ENCODE assay signal across 8 cellular contexts in the genomic region with DNA sequence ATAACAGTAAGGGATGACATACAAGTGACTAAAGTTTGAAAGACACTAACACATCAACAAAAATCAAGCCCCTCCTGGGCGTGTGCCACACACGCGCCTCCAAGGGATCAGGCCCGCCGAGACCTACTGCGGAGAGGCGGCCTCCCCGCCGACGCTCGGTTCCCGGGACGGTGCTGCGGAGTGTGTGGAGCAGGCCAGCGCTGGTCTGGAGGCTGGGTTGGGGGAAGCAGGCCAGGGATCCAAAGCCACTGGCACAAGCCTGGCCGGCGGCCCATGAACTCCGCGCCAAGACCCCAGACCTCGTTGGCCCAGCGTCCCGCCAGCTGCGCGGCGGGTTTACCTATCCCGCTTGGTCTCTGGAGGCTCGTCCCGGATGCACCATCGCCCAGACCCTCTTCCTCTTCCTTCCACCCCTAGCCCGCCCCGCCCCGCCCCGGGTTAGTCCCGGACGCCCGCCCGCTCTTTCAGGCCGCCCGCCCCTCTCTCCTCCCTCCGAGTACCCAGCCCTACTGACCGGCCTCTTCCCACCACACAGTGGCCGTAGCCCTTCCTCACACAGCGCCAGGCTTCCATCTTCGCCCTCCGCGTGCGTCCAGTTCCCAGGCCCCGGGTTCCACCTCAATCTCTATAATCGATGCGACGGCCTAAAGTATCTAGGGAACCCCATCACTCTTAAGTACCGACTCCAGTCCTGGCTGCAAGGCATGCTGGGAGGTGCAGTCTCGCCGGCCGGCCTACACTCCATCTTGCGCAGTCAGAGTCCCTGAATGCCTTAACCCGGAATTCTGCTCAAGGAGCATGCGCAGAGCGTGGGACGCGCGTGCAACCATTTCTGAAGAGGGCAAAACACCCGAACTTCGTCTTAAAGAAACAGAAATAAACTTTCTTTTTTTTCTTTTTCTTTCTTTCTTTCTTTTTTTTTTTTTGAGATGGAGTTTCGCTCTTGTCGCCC. TPM values are rescaled to one million over a fixed set of nuclear protein-coding genes. Genes with fewer than 3 reads are reported as not detected.
DNase-seq lines count a peak whose midpoint lies in the region; ATAC-seq and TF ChIP-seq lines count a peak whose summit lies in the region.

A gene with protein sequence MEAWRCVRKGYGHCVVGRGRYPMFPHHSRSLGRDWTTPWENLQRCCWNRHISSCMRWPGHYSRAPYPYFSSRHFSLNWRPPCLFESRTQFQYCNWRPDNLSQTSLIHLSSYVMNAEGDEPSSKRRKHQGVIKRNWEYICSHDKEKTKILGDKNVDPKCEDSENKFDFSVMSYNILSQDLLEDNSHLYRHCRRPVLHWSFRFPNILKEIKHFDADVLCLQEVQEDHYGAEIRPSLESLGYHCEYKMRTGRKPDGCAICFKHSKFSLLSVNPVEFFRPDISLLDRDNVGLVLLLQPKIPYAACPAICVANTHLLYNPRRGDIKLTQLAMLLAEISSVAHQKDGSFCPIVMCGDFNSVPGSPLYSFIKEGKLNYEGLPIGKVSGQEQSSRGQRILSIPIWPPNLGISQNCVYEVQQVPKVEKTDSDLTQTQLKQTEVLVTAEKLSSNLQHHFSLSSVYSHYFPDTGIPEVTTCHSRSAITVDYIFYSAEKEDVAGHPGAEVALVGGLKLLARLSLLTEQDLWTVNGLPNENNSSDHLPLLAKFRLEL (minus strand): TSS at position 769 of the 952 bp plus-strand sequence. CDS start 196 bp downstream, at position 573.

- TF ChIP-seq CTCF in AG10803 (conservative IDR thresholded peaks at IDR 0.05; ENCODE audit: low read length), result no peak

- DNase-seq in AG10803 (ENCODE audit: low read depth) (peak; percentile 98), NCI-H460 (ENCODE audit: extremely low read depth, low read depth) (peak; percentile 99), cerebellar nuclear complex (lab: John Stamatoyannopoulos, UW) (peak; percentile 61 to 88), islet precursor cell (peak; percentile 98)
- peak; percentile 89 for DNase-seq in activated CD4-positive, CD25-positive, alpha-beta regulatory T cell treated with anti-CD3 and anti-CD28 coated beads, Interleukin-2, amount 50 U/mL, for 72 hours
- peak; percentile 85 to 92 (median 92) for DNase-seq in stimulated activated CD4-positive, alpha-beta T cell treated with anti-CD3 and anti-CD28 coated beads, Interleukin-12 subunit alpha, Interleukin-12 subunit beta, amount 100 ng/mL, for 48 hours (ENCODE audit: low read depth in 2 of 3, low spot score in 1 of 3)

- H3K4me3 ChIP-seq in AG10803 (ENCODE audit: low read length), result peak within 1 kb of the TSS; percentile 88

- ATAC-seq in GM19043 (IDR thresholded peaks at IDR 0.05; ENCODE audit: low read depth, unreplicated experiment) (peak; percentile 88), HG03378 (IDR thresholded peaks at IDR 0.05; ENCODE audit: unreplicated experiment) (peak; percentile 92)

RNA-seq across cellular contexts. Expression of the gene that starts here (rescaled TPM):
- total RNA-seq in NCI-H460 (2014; rRNA removed; shearing (Covaris generic)), result 60.6 and 72.2 TPM in 2 replicates
- polyA plus RNA-seq in NCI-H460 (2014; cell fraction: nucleus; rRNA removed), result 59.2 and 94.3 TPM in 2 replicates

Comparison
In these comparisons a context has a peak if more than half of its experiments do, and no peak if none do; other contexts are left out.
1. Peak in every context shown above with its lines: DNase-seq, ATAC-seq and H3K4me3 ChIP-seq.